In the genomic region with DNA sequence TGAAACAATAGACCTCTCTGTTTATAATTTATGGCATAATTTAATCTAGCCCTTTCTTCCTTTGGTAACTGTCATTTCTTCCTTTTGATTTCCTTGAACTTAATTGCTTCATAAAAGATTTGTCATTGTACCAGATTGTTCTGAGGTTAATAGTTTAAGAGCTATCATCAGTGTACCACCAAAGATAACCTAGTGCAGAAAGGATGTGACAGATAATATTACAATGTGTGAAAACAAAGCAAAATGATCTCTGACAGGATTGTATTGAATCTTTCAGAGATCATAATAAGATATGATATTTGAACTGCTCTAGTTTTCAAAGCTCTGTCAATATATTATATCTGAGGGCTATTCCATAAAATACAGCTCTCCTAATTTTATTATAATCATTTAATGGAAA, we compare ENCODE assay signal across 8 cellular contexts.
"Had no signal": no experiment of that assay in that cellular context is flagged by ENCODE, and none has a peak within 500 bp of the region (broad histone marks: within the 10 kb centered on the region; RNA-seq: fewer than 3 reads in every experiment).

No MANE protein-coding gene starts in this region.

- H3K27ac ChIP-seq: GM23248 had no signal

- H3K36me3 ChIP-seq: HAP-1 had no signal

- H3K4me3 ChIP-seq: GM23248, GM23338, HAP-1 had no signal

- DNase-seq: GM23248, GOT3, H7, H9, HCEC 1CT, HFFc6 had no signal

- H3K9me3 ChIP-seq: HAP-1 had no signal

- H3K9ac ChIP-seq: GM23248 had no signal

- H3K4me2 ChIP-seq: GM23338 had no signal

- H2AFZ ChIP-seq: GM23248, GM23338 had no signal
